Comparison of ENCODE assay signal across 10 cellular contexts in genomic region chr10:1939016-1939415, GRCh38.
A peak's percentile ranks its signal among the peaks of the same experiment; 100 is the strongest.
DNase-seq lines count a peak whose midpoint lies in the region; ATAC-seq and TF ChIP-seq lines count a peak whose summit lies in the region.
"Had no signal": no experiment of that assay in that cellular context is flagged by ENCODE, and none has a peak within 500 bp of the region (broad histone marks: within the 10 kb centered on the region; RNA-seq: fewer than 3 reads in every experiment).

No MANE protein-coding gene starts in this region.

- H3K27me3 Mint-ChIP-seq in CD8-positive, alpha-beta memory T cell: no peaks in the 10 kb centered on the region
- no peaks in the 10 kb centered on the region for H3K27me3 Mint-ChIP-seq in activated CD4-positive, alpha-beta T cell treated with anti-CD3 and anti-CD28 coated beads, Interleukin-2, amount 10 ng/mL, durations not matched to agents 7 days and 5 days
- no peaks in the 10 kb centered on the region for H3K27me3 Mint-ChIP-seq in activated naive CD8-positive, alpha-beta T cell

- ATAC-seq in GM21619 (IDR thresholded peaks at IDR 0.05; ENCODE audit: unreplicated experiment) (no peak), lower lobe of right lung (no peak), HG03025 (IDR thresholded peaks at IDR 0.05; ENCODE audit: low FRiP score, unreplicated experiment) (no peak)
- ATAC-seq: GM12878 had no signal

- peak overlapping the region in 4 of 7 donors; percentile 38 to 77 (median 60) for H3K4me3 Mint-ChIP-seq in CD8-positive, alpha-beta memory T cell
- H3K4me3 Mint-ChIP-seq in activated CD4-positive, alpha-beta T cell treated with anti-CD3 and anti-CD28 coated beads, Interleukin-2, amount 10 ng/mL, durations not matched to agents 7 days and 5 days: peak overlapping the region; percentile 44
- peak overlapping the region; percentile 70 for H3K4me3 Mint-ChIP-seq in activated naive CD8-positive, alpha-beta T cell
- H3K4me3 Mint-ChIP-seq: central memory CD8-positive, alpha-beta T cell had no signal

- DNase-seq in CD8-positive, alpha-beta memory T cell: peak in 3 of 5 donors; percentile 57 to 73 (median 58)
- DNase-seq in activated CD4-positive, alpha-beta T cell treated with anti-CD3 and anti-CD28 coated beads, Interleukin-2, amount 10 ng/mL, durations not matched to agents 7 days and 5 days: peak; percentile 55
- DNase-seq in stimulated activated CD4-positive, alpha-beta T cell treated with anti-CD3 and anti-CD28 coated beads, TNF-alpha, amount 100 ng/mL, for 1 hour (ENCODE audit: low read depth in 3 of 3, low spot score in 1 of 3): peak in 2 of 3 donors; percentile 27 to 38
- DNase-seq in lower lobe of right lung: no peak
- no peak for DNase-seq in adrenal gland

- no peaks in the 10 kb centered on the region for H3K27me3 ChIP-seq in CD8-positive, alpha-beta memory T cell (ENCODE audit: insufficient read depth, low read length, poor library complexity, severe bottlenecking)
- no peaks in the 10 kb centered on the region for H3K27me3 ChIP-seq in lower lobe of right lung (ENCODE audit: low read depth)
- H3K27me3 ChIP-seq in adrenal gland: no peaks in the 10 kb centered on the region

- CTCF ChIA-PET in CD8-positive, alpha-beta memory T cell (lab: Charles Lee): no interaction called here
- CTCF ChIA-PET in activated CD4-positive, alpha-beta T cell treated with anti-CD3 and anti-CD28 coated beads, Interleukin-2, amount 10 ng/mL, durations not matched to agents 7 days and 5 days (lab: Charles Lee): no interaction called here

- no peak overlapping the region for H3K4me3 ChIP-seq in CD8-positive, alpha-beta memory T cell (ENCODE audit: low read length)
- H3K4me3 ChIP-seq in lower lobe of right lung (no peak overlapping the region), adrenal gland (no peak overlapping the region)
- H3K4me3 ChIP-seq: GM12878 had no signal

- peak overlapping the region in 5 of 8 donors; percentile 51 to 96 (median 61) for H3K27ac Mint-ChIP-seq in CD8-positive, alpha-beta memory T cell
- peak overlapping the region; percentile 99 for H3K27ac Mint-ChIP-seq in activated CD4-positive, alpha-beta T cell treated with anti-CD3 and anti-CD28 coated beads, Interleukin-2, amount 10 ng/mL, durations not matched to agents 7 days and 5 days
- peak overlapping the region; percentile 95 for H3K27ac Mint-ChIP-seq in activated naive CD8-positive, alpha-beta T cell

- intact Hi-C loops in lower lobe of right lung (cut with DNase I): no loop called here
- intact Hi-C loops in adrenal gland (cut with DNase I): no loop called here

- no peak overlapping the region for H3K27ac ChIP-seq in CD8-positive, alpha-beta memory T cell (ENCODE audit: low read depth, low read length)
- H3K27ac ChIP-seq in lower lobe of right lung (no peak overlapping the region), adrenal gland (no peak overlapping the region)

- H3K4me1 ChIP-seq in CD8-positive, alpha-beta memory T cell (ENCODE audit: insufficient read depth, low read length): peaks cover 19% of the 10 kb centered on the region
- H3K4me1 ChIP-seq in lower lobe of right lung: no peaks in the 10 kb centered on the region
- H3K4me1 ChIP-seq in adrenal gland (replicated peaks in 1 of 2): no peaks in the 10 kb centered on the region

- H3K4me1 Mint-ChIP-seq in CD8-positive, alpha-beta memory T cell: peaks cover 13 to 38% (median 26%) of the 10 kb centered on the region in 3 donors
- H3K4me1 Mint-ChIP-seq in activated CD4-positive, alpha-beta T cell treated with anti-CD3 and anti-CD28 coated beads, Interleukin-2, amount 10 ng/mL, durations not matched to agents 7 days and 5 days: peaks cover 52% of the 10 kb centered on the region
- peaks cover 55% of the 10 kb centered on the region for H3K4me1 Mint-ChIP-seq in activated naive CD8-positive, alpha-beta T cell (ENCODE audit: low read depth)

- no peak for TF ChIP-seq POLR2A in adrenal gland (IDR thresholded peaks at IDR 0.05)

- H3K36me3 ChIP-seq in CD8-positive, alpha-beta memory T cell (ENCODE audit: insufficient read depth, low read length): no peaks in the 10 kb centered on the region
- H3K36me3 ChIP-seq in lower lobe of right lung: no peaks in the 10 kb centered on the region
- H3K36me3 ChIP-seq in adrenal gland (replicated peaks in 1 of 2): no peaks in the 10 kb centered on the region

- POLR2A ChIA-PET in CD8-positive, alpha-beta memory T cell (lab: Charles Lee): no interaction called here
- POLR2A ChIA-PET in activated CD4-positive, alpha-beta T cell treated with anti-CD3 and anti-CD28 coated beads, Interleukin-2, amount 10 ng/mL, durations not matched to agents 7 days and 5 days (lab: Charles Lee): no interaction called here

- no peaks in the 10 kb centered on the region for H3K9me3 ChIP-seq in CD8-positive, alpha-beta memory T cell (ENCODE audit: low read length)
- H3K9me3 ChIP-seq in lower lobe of right lung: no peaks in the 10 kb centered on the region
- H3K9me3 ChIP-seq in adrenal gland (replicated peaks in 1 of 3): no peaks in the 10 kb centered on the region

- H3K9me3 Mint-ChIP-seq in CD8-positive, alpha-beta memory T cell: peaks cover 0 to 4% (median 0%) of the 10 kb centered on the region in 5 donors
- peaks cover 14% of the 10 kb centered on the region for H3K9me3 Mint-ChIP-seq in activated CD4-positive, alpha-beta T cell treated with anti-CD3 and anti-CD28 coated beads, Interleukin-2, amount 10 ng/mL, durations not matched to agents 7 days and 5 days
- peaks cover 7% of the 10 kb centered on the region for H3K9me3 Mint-ChIP-seq in activated naive CD8-positive, alpha-beta T cell (ENCODE audit: low read depth)
- H3K9me3 Mint-ChIP-seq: central memory CD8-positive, alpha-beta T cell had no signal

- H3K36me3 Mint-ChIP-seq in CD8-positive, alpha-beta memory T cell: peaks cover 0 to 4% (median 0%) of the 10 kb centered on the region in 3 donors
- peaks cover 12% of the 10 kb centered on the region for H3K36me3 Mint-ChIP-seq in activated CD4-positive, alpha-beta T cell treated with anti-CD3 and anti-CD28 coated beads, Interleukin-2, amount 10 ng/mL, durations not matched to agents 7 days and 5 days (ENCODE audit: low read depth)
- H3K36me3 Mint-ChIP-seq in activated naive CD8-positive, alpha-beta T cell: peaks cover 3% of the 10 kb centered on the region

- WGBS in adrenal gland, 4 donors: 76 to 79% (median 77%) methylated on average over 17 of the region's 17 CpGs

- TF ChIP-seq CTCF in lower lobe of right lung (IDR thresholded peaks at IDR 0.05) (no peak), adrenal gland (IDR thresholded peaks at IDR 0.05) (no peak)

Comparison
In these comparisons a context has a peak if more than half of its experiments do, and no peak if none do; other contexts are left out.
1. DNase-seq: peak in CD8-positive, alpha-beta memory T cell (3 of 5), activated CD4-positive, alpha-beta T cell treated with anti-CD3 and anti-CD28 coated beads, Interleukin-2, amount 10 ng/mL, durations not matched to agents 7 days and 5 days (single experiment) and stimulated activated CD4-positive, alpha-beta T cell treated with anti-CD3 and anti-CD28 coated beads, TNF-alpha, amount 100 ng/mL, for 1 hour (2 of 3); none in lower lobe of right lung (single experiment) and adrenal gland (0 of 7).
2. Peak in every context shown above with its lines, with median percentiles within 50 percentile points of each other: H3K27ac Mint-ChIP-seq and H3K4me3 Mint-ChIP-seq.